In the genomic region with DNA sequence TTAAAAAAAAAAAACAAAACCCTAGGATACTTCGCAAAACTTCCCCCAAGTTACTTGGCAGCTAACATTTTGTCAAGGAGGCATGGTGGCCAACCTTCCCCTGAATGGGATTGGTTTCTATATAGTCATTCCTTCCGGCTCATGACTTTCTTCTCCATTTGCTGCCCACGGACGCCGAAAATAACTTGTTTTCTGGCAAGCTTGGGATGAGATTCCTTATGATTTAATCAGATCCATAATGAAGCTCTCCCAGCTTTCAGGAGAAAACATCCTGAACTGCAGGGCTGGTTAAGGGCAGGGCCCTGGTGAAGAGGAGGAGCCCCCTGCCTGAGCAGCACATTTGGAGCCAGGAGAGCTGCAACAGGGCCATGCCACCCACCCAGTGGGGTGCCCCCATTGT, we compare ENCODE assay signal across 13 cellular contexts. TPM values are rescaled to one million over a fixed set of nuclear protein-coding genes. Genes with fewer than 3 reads are reported as not detected.
A peak's percentile ranks its signal among the peaks of the same experiment; 100 is the strongest.
DNase-seq lines count a peak whose midpoint lies in the region; ATAC-seq and TF ChIP-seq lines count a peak whose summit lies in the region.
"Had no signal": no experiment of that assay in that cellular context is flagged by ENCODE, and none has a peak within 500 bp of the region (broad histone marks: within the 10 kb centered on the region; RNA-seq: fewer than 3 reads in every experiment).

No MANE protein-coding gene starts in this region.

- peak overlapping the region in 50 of 59 donors; percentile 10 to 87 (median 70) for H3K27ac ChIP-seq in dorsolateral prefrontal cortex
- H3K27ac ChIP-seq: vagina had no signal

- ATAC-seq in stimulated activated naive B cell treated with anti-CD40 and anti-IgM and Interleukin-4, amounts not matched to agents 10 μg/mL and 1 μg/mL and 100 μg/mL, for 72 hours (replicated peaks), result no peak
- no peak for ATAC-seq in HG03354 (IDR thresholded peaks at IDR 0.05; ENCODE audit: poor library complexity, severe bottlenecking, unreplicated experiment)
- no peak for ATAC-seq in GM21737 (IDR thresholded peaks at IDR 0.05; ENCODE audit: unreplicated experiment)

- no peak for DNase-seq in activated T-cell treated with anti-CD3 and anti-CD28 coated beads, Interleukin-2, amount 50 U/mL, for 24 hours
- DNase-seq in activated T-cell treated with anti-CD3 and anti-CD28 coated beads, Interleukin-2, amount 50 U/mL, for 1 hour, result no peak
- DNase-seq in NCI-H2081 treated with DMSO at 0.1 percent for 48 hours (lab: John Stamatoyannopoulos, UW) (peak; percentile 41), dorsolateral prefrontal cortex (peak in 3 of 10 donors; percentile 47 to 69 (median 60)), HEK293T (ENCODE audit: extremely low spot score) (no peak)
- no peak for DNase-seq in stimulated activated naive B cell treated with anti-CD40 and anti-IgM and Interleukin-4, amounts not matched to agents 10 μg/mL and 1 μg/mL and 100 μg/mL, for 72 hours
- DNase-seq: activated CD4-positive, alpha-beta T cell treated with anti-CD3 and anti-CD28 coated beads, Interleukin-2, amount 10 ng/mL, durations not matched to agents 7 days and 5 days; activated naive CD4-positive, alpha-beta T cell treated with Interleukin-2 at 50 U/mL for 16 hours; AML-193; GDM1 had no signal

- no peaks in the 10 kb centered on the region for H3K9me3 Mint-ChIP-seq in activated T-cell treated with anti-CD3 and anti-CD28 coated beads, Interleukin-2, amount 50 U/mL, for 24 hours
- H3K9me3 Mint-ChIP-seq in stimulated activated naive B cell treated with anti-CD40 and anti-IgM and Interleukin-4, amounts not matched to agents 10 μg/mL and 1 μg/mL and 100 μg/mL, for 72 hours, result peaks cover 0 to 1% of the 10 kb centered on the region in 2 donors
- H3K9me3 Mint-ChIP-seq: activated CD4-positive, alpha-beta T cell treated with anti-CD3 and anti-CD28 coated beads, Interleukin-2, amount 10 ng/mL, durations not matched to agents 7 days and 5 days had no signal

- H3K36me3 Mint-ChIP-seq in activated T-cell treated with anti-CD3 and anti-CD28 coated beads, Interleukin-2, amount 50 U/mL, for 24 hours (ENCODE audit: low read depth), result peaks cover 84% of the 10 kb centered on the region
- peaks cover 47 to 65% of the 10 kb centered on the region in 2 donors for H3K36me3 Mint-ChIP-seq in stimulated activated naive B cell treated with anti-CD40 and anti-IgM and Interleukin-4, amounts not matched to agents 10 μg/mL and 1 μg/mL and 100 μg/mL, for 72 hours

- no peak for TF ChIP-seq CTCF in dorsolateral prefrontal cortex (IDR thresholded peaks at IDR 0.05 in 54 of 56, conservative IDR thresholded peaks at IDR 0.05 in 2 of 56; ENCODE audit: low read depth in 1 of 56, partially characterized antibody in 56 of 56)

- no peak overlapping the region for H3K4me3 ChIP-seq in dorsolateral prefrontal cortex
- H3K4me3 ChIP-seq: vagina had no signal

- H3K4me1 Mint-ChIP-seq in activated T-cell treated with anti-CD3 and anti-CD28 coated beads, Interleukin-2, amount 50 U/mL, for 24 hours (ENCODE audit: low read depth), result peaks cover 81% of the 10 kb centered on the region
- H3K4me1 Mint-ChIP-seq in stimulated activated naive B cell treated with anti-CD40 and anti-IgM and Interleukin-4, amounts not matched to agents 10 μg/mL and 1 μg/mL and 100 μg/mL, for 72 hours, result peaks cover 52 to 93% of the 10 kb centered on the region in 2 donors

- intact Hi-C loops in dorsolateral prefrontal cortex (cut with DNase I), result no loop called here

- peak overlapping the region; percentile 45 for H3K27ac Mint-ChIP-seq in activated T-cell treated with anti-CD3 and anti-CD28 coated beads, Interleukin-2, amount 50 U/mL, for 24 hours
- peak overlapping the region; percentile 32 for H3K27ac Mint-ChIP-seq in stimulated activated naive B cell treated with anti-CD40 and anti-IgM and Interleukin-4, amounts not matched to agents 10 μg/mL and 1 μg/mL and 100 μg/mL, for 72 hours

- H3K4me3 Mint-ChIP-seq in activated T-cell treated with anti-CD3 and anti-CD28 coated beads, Interleukin-2, amount 50 U/mL, for 24 hours, result no peak overlapping the region
- no peak overlapping the region for H3K4me3 Mint-ChIP-seq in stimulated activated naive B cell treated with anti-CD40 and anti-IgM and Interleukin-4, amounts not matched to agents 10 μg/mL and 1 μg/mL and 100 μg/mL, for 72 hours
- H3K4me3 Mint-ChIP-seq: activated CD4-positive, alpha-beta T cell treated with anti-CD3 and anti-CD28 coated beads, Interleukin-2, amount 10 ng/mL, durations not matched to agents 7 days and 5 days had no signal

- POLR2A ChIA-PET in HEK293T (lab: Yijun Ruan, JAX), result no interaction called here

- CTCF ChIA-PET in HEK293T (lab: Yijun Ruan, JAX), result no interaction called here

- no peaks in the 10 kb centered on the region for H3K27me3 Mint-ChIP-seq in activated T-cell treated with anti-CD3 and anti-CD28 coated beads, Interleukin-2, amount 50 U/mL, for 24 hours
- no peaks in the 10 kb centered on the region for H3K27me3 Mint-ChIP-seq in stimulated activated naive B cell treated with anti-CD40 and anti-IgM and Interleukin-4, amounts not matched to agents 10 μg/mL and 1 μg/mL and 100 μg/mL, for 72 hours
- H3K27me3 Mint-ChIP-seq: activated CD4-positive, alpha-beta T cell treated with anti-CD3 and anti-CD28 coated beads, Interleukin-2, amount 10 ng/mL, durations not matched to agents 7 days and 5 days had no signal

- H3K27me3 ChIP-seq in dorsolateral prefrontal cortex, result no peaks in the 10 kb centered on the region
- H3K27me3 ChIP-seq: vagina had no signal

TF ChIP-seq in HEK293T, 16 proteins besides CTCF, POLR2A, EP300 and RAD21:
- TF ChIP-seq TARDBP (IDR thresholded peaks at IDR 0.05) (no peak), FOXK2 (IDR thresholded peaks at IDR 0.05) (no peak), NFRKB (IDR thresholded peaks at IDR 0.05) (no peak)

RNA-seq across cellular contexts. Expression of a gene that starts 49.9 kb away (rescaled TPM):
- total RNA-seq in dorsolateral prefrontal cortex, result 100 to 1,000 TPM; 104 to 181 (median 137) TPM
